ENCODE assay signal across 12 cellular contexts in genomic region chr22:24067587-24068376, GRCh38. TPM values are rescaled to one million over a fixed set of nuclear protein-coding genes. Genes with fewer than 3 reads are reported as not detected.
DNase-seq lines count a peak whose midpoint lies in the region; ATAC-seq and TF ChIP-seq lines count a peak whose summit lies in the region.
"Had no signal": no experiment of that assay in that cellular context is flagged by ENCODE, and none has a peak within 500 bp of the region (broad histone marks: within the 10 kb centered on the region; RNA-seq: fewer than 3 reads in every experiment).

No MANE protein-coding gene starts in this region.

- peak; percentile 28 for DNase-seq in activated CD8-positive, alpha-beta memory T cell treated with anti-CD3 and anti-CD28 coated beads, Interleukin-2, amount 50 U/mL, for 48 hours
- DNase-seq in activated CD8-positive, alpha-beta memory T cell treated with anti-CD3 and anti-CD28 coated beads, Interleukin-2, amount 50 U/mL, for 4 hours = no peak
- DNase-seq in NCI-H510A (lab: John Stamatoyannopoulos, UW) (peak; percentile 40), PC-9 (no peak)
- no peak for DNase-seq in effector memory CD8-positive, alpha-beta T cell
- DNase-seq in stimulated activated naive B cell treated with anti-CD40 and anti-IgM and Interleukin-4, amounts not matched to agents 10 μg/mL and 1 μg/mL and 100 μg/mL, for 72 hours = peak; percentile 17
- DNase-seq: activated CD4-positive, CD25-positive, alpha-beta regulatory T cell; activated naive CD4-positive, alpha-beta T cell treated with Interleukin-2 at 50 U/mL for 16 hours; left cardiac atrium; SIG-M5 had no signal

- H3K4me1 ChIP-seq in PC-9 (replicated peaks; ENCODE audit: insufficient read depth) = no peaks in the 10 kb centered on the region

- H3K4me3 Mint-ChIP-seq in effector memory CD8-positive, alpha-beta T cell = no peak overlapping the region
- no peak overlapping the region for H3K4me3 Mint-ChIP-seq in stimulated activated naive B cell treated with anti-CD40 and anti-IgM and Interleukin-4, amounts not matched to agents 10 μg/mL and 1 μg/mL and 100 μg/mL, for 72 hours

- H3K27me3 ChIP-seq in PC-9 (ENCODE audit: insufficient read depth, low read depth) = no peaks in the 10 kb centered on the region

- ATAC-seq in effector memory CD8-positive, alpha-beta T cell (replicated peaks) = no peak
- ATAC-seq in stimulated activated naive B cell treated with anti-CD40 and anti-IgM and Interleukin-4, amounts not matched to agents 10 μg/mL and 1 μg/mL and 100 μg/mL, for 72 hours (replicated peaks) = peak; percentile 46 to 52
- ATAC-seq in HG02870 (IDR thresholded peaks at IDR 0.05; ENCODE audit: unreplicated experiment) (no peak), HG02642 (IDR thresholded peaks at IDR 0.05; ENCODE audit: poor library complexity, unreplicated experiment) (no peak)
- ATAC-seq: left cardiac atrium had no signal

- peaks cover 12% of the 10 kb centered on the region for H4K20me1 ChIP-seq in PC-9 (ENCODE audit: insufficient read depth)

- H3K36me3 ChIP-seq in PC-9 (ENCODE audit: low read depth) = no peaks in the 10 kb centered on the region

- TF ChIP-seq CTCF in PC-9 (conservative IDR thresholded peaks at IDR 0.05) = no peak

- peaks cover 48% of the 10 kb centered on the region for H3K36me3 Mint-ChIP-seq in effector memory CD8-positive, alpha-beta T cell (ENCODE audit: insufficient read depth)
- H3K36me3 Mint-ChIP-seq in stimulated activated naive B cell treated with anti-CD40 and anti-IgM and Interleukin-4, amounts not matched to agents 10 μg/mL and 1 μg/mL and 100 μg/mL, for 72 hours = peaks cover 53 to 79% of the 10 kb centered on the region in 2 donors

- no peak overlapping the region for H3K4me2 ChIP-seq in PC-9

- peaks cover 7 to 15% of the 10 kb centered on the region in 2 donors for H3K4me1 Mint-ChIP-seq in effector memory CD8-positive, alpha-beta T cell (ENCODE audit: low read depth in 2 of 2)
- H3K4me1 Mint-ChIP-seq in stimulated activated naive B cell treated with anti-CD40 and anti-IgM and Interleukin-4, amounts not matched to agents 10 μg/mL and 1 μg/mL and 100 μg/mL, for 72 hours = peaks cover 50 to 64% of the 10 kb centered on the region in 2 donors

- H3K9me3 Mint-ChIP-seq in effector memory CD8-positive, alpha-beta T cell = no peaks in the 10 kb centered on the region
- H3K9me3 Mint-ChIP-seq in stimulated activated naive B cell treated with anti-CD40 and anti-IgM and Interleukin-4, amounts not matched to agents 10 μg/mL and 1 μg/mL and 100 μg/mL, for 72 hours = no peaks in the 10 kb centered on the region

- no peaks in the 10 kb centered on the region for H3K9me2 ChIP-seq in PC-9 (ENCODE audit: insufficient read depth)

- CTCF ChIA-PET in PC-9 (lab: Charles Lee) = no interaction called here

- H3K27ac ChIP-seq in PC-9 = no peak overlapping the region

- H3F3A ChIP-seq in PC-9 (ENCODE audit: insufficient read depth, low read depth) = no peaks in the 10 kb centered on the region

- H2AFZ ChIP-seq in PC-9 = no peak overlapping the region

- no TSS peak for BruUV-seq in PC-9 (replicated peaks; lab: Mats Ljungman, UMichigan)

- peak overlapping the region; percentile 51 to 87 for H3K27ac Mint-ChIP-seq in effector memory CD8-positive, alpha-beta T cell
- peak overlapping the region; percentile 42 for H3K27ac Mint-ChIP-seq in stimulated activated naive B cell treated with anti-CD40 and anti-IgM and Interleukin-4, amounts not matched to agents 10 μg/mL and 1 μg/mL and 100 μg/mL, for 72 hours

- H3K79me2 ChIP-seq in PC-9 (ENCODE audit: low read depth) = no peaks in the 10 kb centered on the region

- no peaks in the 10 kb centered on the region for H3K9me3 ChIP-seq in PC-9 (ENCODE audit: insufficient read depth, low read depth)

- H3K27me3 Mint-ChIP-seq in effector memory CD8-positive, alpha-beta T cell = no peaks in the 10 kb centered on the region
- H3K27me3 Mint-ChIP-seq in stimulated activated naive B cell treated with anti-CD40 and anti-IgM and Interleukin-4, amounts not matched to agents 10 μg/mL and 1 μg/mL and 100 μg/mL, for 72 hours = no peaks in the 10 kb centered on the region

- H3K4me3 ChIP-seq in PC-9 = no peak overlapping the region

- POLR2A ChIA-PET in PC-9 (lab: Charles Lee; ENCODE audit: unreplicated experiment) = no interaction called here

- intact Hi-C loops in PC-9 (cut with micrococcal nuclease; ENCODE audit: unreplicated experiment) = no loop called here

RNA-seq across cellular contexts. Expression of gene CABIN1, which starts 56.7 kb away (rescaled TPM):
- total RNA-seq in PC-9 (2021) = 39.0 and 39.3 TPM in 2 replicates

Comparison
In these comparisons a context has a peak if more than half of its experiments do, and no peak if none do; other contexts are left out.
1. DNase-seq: peak in activated CD8-positive, alpha-beta memory T cell treated with anti-CD3 and anti-CD28 coated beads, Interleukin-2, amount 50 U/mL, for 48 hours (single experiment), NCI-H510A (single experiment) and stimulated activated naive B cell treated with anti-CD40 and anti-IgM and Interleukin-4, amounts not matched to agents 10 μg/mL and 1 μg/mL and 100 μg/mL, for 72 hours (single experiment); none in activated CD8-positive, alpha-beta memory T cell treated with anti-CD3 and anti-CD28 coated beads, Interleukin-2, amount 50 U/mL, for 4 hours (single experiment), effector memory CD8-positive, alpha-beta T cell (0 of 3) and PC-9 (0 of 2).
2. ATAC-seq: peak in stimulated activated naive B cell treated with anti-CD40 and anti-IgM and Interleukin-4, amounts not matched to agents 10 μg/mL and 1 μg/mL and 100 μg/mL, for 72 hours (2 of 2); none in effector memory CD8-positive, alpha-beta T cell (single experiment), HG02870 (single experiment) and HG02642 (single experiment).